8 cellular contexts compared by ENCODE assay signal in genomic region chr14:68977137-68977740, GRCh38. TPM values are rescaled to one million over a fixed set of nuclear protein-coding genes. Genes with fewer than 3 reads are reported as not detected.
DNase-seq lines count a peak whose midpoint lies in the region; ATAC-seq and TF ChIP-seq lines count a peak whose summit lies in the region.

No MANE protein-coding gene starts in this region.

- H2AFZ ChIP-seq in smooth muscle cell (ENCODE audit: low read depth), result no peak overlapping the region

- POLR2A ChIA-PET in activated CD8-positive, alpha-beta T cell treated with anti-CD3 and anti-CD28 coated beads for 36 hours (lab: Charles Lee), result interaction anchor here (0.6 to 3.9 kb wide), 15 partner anchors 9 to 1925 kb away, joined by 3 to 23 read pairs (median 3); no protein-coding TSS in a partner anchor

- CTCF ChIA-PET in activated CD8-positive, alpha-beta T cell treated with anti-CD3 and anti-CD28 coated beads for 36 hours (lab: Charles Lee), result interaction anchor here (0.8 to 3.2 kb wide), 12 partner anchors 7 to 113 kb away, joined by 3 to 19 read pairs (median 4); no protein-coding TSS in a partner anchor

- peaks cover 34% of the 10 kb centered on the region for H3K4me1 ChIP-seq in HUES6 (ENCODE audit: control insufficient read depth, insufficient read depth, low read length)
- H3K4me1 ChIP-seq in right cardiac atrium (ENCODE audit: control insufficient read depth, insufficient read depth, low read length), result peaks cover 19% of the 10 kb centered on the region
- H3K4me1 ChIP-seq in smooth muscle cell (ENCODE audit: low read depth), result peaks cover 24% of the 10 kb centered on the region

- H3K4me3 ChIP-seq in HUES6 (ENCODE audit: low read depth, low read length) (peak overlapping the region; percentile 86), right cardiac atrium (ENCODE audit: low read length) (peak overlapping the region; percentile 92), smooth muscle cell (peak overlapping the region; percentile 90)

- H3K27ac Mint-ChIP-seq in activated CD8-positive, alpha-beta T cell treated with anti-CD3 and anti-CD28 coated beads for 36 hours, result peak overlapping the region; percentile 89

- no peaks in the 10 kb centered on the region; the same call in 1 of the 2 replicates for H3K27me3 ChIP-seq in HUES6 (ENCODE audit: control insufficient read depth, insufficient read depth, low read length)
- no peaks in the 10 kb centered on the region for H3K27me3 ChIP-seq in right cardiac atrium (ENCODE audit: control insufficient read depth, insufficient read depth)
- H3K27me3 ChIP-seq in smooth muscle cell (ENCODE audit: low read depth), result no peaks in the 10 kb centered on the region

- peaks cover 68% of the 10 kb centered on the region for H4K20me1 ChIP-seq in smooth muscle cell (ENCODE audit: low read depth)

- no peak for TF ChIP-seq CTCF in activated CD8-positive, alpha-beta T cell treated with anti-CD3 and anti-CD28 coated beads for 36 hours (IDR thresholded peaks at IDR 0.05)
- TF ChIP-seq CTCF in smooth muscle cell (IDR thresholded peaks at IDR 0.05; ENCODE audit: borderline replicate concordance, insufficient read depth, poor library complexity, severe bottlenecking), result no peak
- TF ChIP-seq CTCF in GM13977 (IDR thresholded peaks at IDR 0.05; ENCODE audit: extremely low read depth, insufficient read depth, missing control alignments), result no peak

- DNase-seq in activated CD8-positive, alpha-beta T cell treated with anti-CD3 and anti-CD28 coated beads for 36 hours, result peak; percentile 77
- no peak for DNase-seq in right cardiac atrium
- DNase-seq in smooth muscle cell (lab: John Stamatoyannopoulos, UW; ENCODE audit: unreplicated experiment), result no peak
- no peak for DNase-seq in H4 (ENCODE audit: low spot score)
- no peak for DNase-seq in GM13977 (ENCODE audit: low spot score)

- 15% methylated on average over 9 of the region's 9 CpGs for WGBS in right cardiac atrium
- WGBS in smooth muscle cell (ENCODE audit: low lambda C conversion rate), result 12% methylated on average over 9 of the region's 9 CpGs

- H3K9ac ChIP-seq in HUES6 (ENCODE audit: low read length), result peak overlapping the region; percentile 99
- H3K9ac ChIP-seq in smooth muscle cell (ENCODE audit: low read depth), result peak overlapping the region; percentile 96

- peak; percentile 30 for ATAC-seq in activated CD8-positive, alpha-beta T cell treated with anti-CD3 and anti-CD28 coated beads for 36 hours
- ATAC-seq in right cardiac atrium (peak; percentile 0 to 2), GM18520 (IDR thresholded peaks at IDR 0.05; ENCODE audit: unreplicated experiment) (no peak), HG02798 (IDR thresholded peaks at IDR 0.05; ENCODE audit: poor library complexity, unreplicated experiment) (no peak)

- peaks cover 28% of the 10 kb centered on the region for H3F3A ChIP-seq in smooth muscle cell (ENCODE audit: low read depth)

- intact Hi-C loops in activated CD8-positive, alpha-beta T cell treated with anti-CD3 and anti-CD28 coated beads for 36 hours (cut with micrococcal nuclease), result no loop called here
- intact Hi-C loops in right cardiac atrium (cut with DNase I), result loop anchor here in 3 of 4 donors (5.0 to 10.0 kb wide), 4 partner anchors 35 to 65 kb away; no protein-coding TSS in a partner anchor

- peaks cover 54% of the 10 kb centered on the region for H3K4me1 Mint-ChIP-seq in activated CD8-positive, alpha-beta T cell treated with anti-CD3 and anti-CD28 coated beads for 36 hours (ENCODE audit: low read depth)

- H3K9me3 Mint-ChIP-seq in activated CD8-positive, alpha-beta T cell treated with anti-CD3 and anti-CD28 coated beads for 36 hours, result peaks cover 21% of the 10 kb centered on the region

- peak overlapping the region; percentile 83 for H3K4me3 Mint-ChIP-seq in activated CD8-positive, alpha-beta T cell treated with anti-CD3 and anti-CD28 coated beads for 36 hours

- H3K4me2 ChIP-seq in smooth muscle cell, result peak overlapping the region; percentile 91

- in situ Hi-C loops in GM13977 (cut with MboI; ENCODE audit: low pct_unique_long_range_greater_than_20kb, low sequenced_read_pairs, unreplicated experiment), result no loop called here

- no peaks in the 10 kb centered on the region for H3K27me3 Mint-ChIP-seq in activated CD8-positive, alpha-beta T cell treated with anti-CD3 and anti-CD28 coated beads for 36 hours

- peaks cover 4% of the 10 kb centered on the region; the same call in 1 of the 2 replicates for H3K9me3 ChIP-seq in HUES6 (ENCODE audit: control insufficient read depth, insufficient read depth, low read depth, low read length)
- H3K9me3 ChIP-seq in right cardiac atrium (ENCODE audit: control insufficient read depth, low read length), result no peaks in the 10 kb centered on the region
- no peaks in the 10 kb centered on the region for H3K9me3 ChIP-seq in smooth muscle cell (replicated peaks; ENCODE audit: low read depth)

- H3K79me2 ChIP-seq in smooth muscle cell (ENCODE audit: low read depth), result peaks cover 67% of the 10 kb centered on the region

- H3K36me3 ChIP-seq in HUES6 (ENCODE audit: control insufficient read depth, insufficient read depth, low read length) (peaks cover 43% of the 10 kb centered on the region), smooth muscle cell (ENCODE audit: low read depth) (peaks cover 2% of the 10 kb centered on the region)

- H3K27ac ChIP-seq in HUES6 (ENCODE audit: low read depth, low read length) (peak overlapping the region; percentile 98; the same call in 1 of the 2 replicates), right cardiac atrium (ENCODE audit: low read length) (peak overlapping the region; percentile 68), smooth muscle cell (ENCODE audit: low read depth) (peak overlapping the region; percentile 96)

- peaks cover 53% of the 10 kb centered on the region for H3K36me3 Mint-ChIP-seq in activated CD8-positive, alpha-beta T cell treated with anti-CD3 and anti-CD28 coated beads for 36 hours (ENCODE audit: low read depth)

RNA-seq across cellular contexts. Expression of gene ACTN1, which starts 1.9 kb away (rescaled TPM):
- total RNA-seq in activated CD8-positive, alpha-beta T cell treated with anti-CD3 and anti-CD28 coated beads for 36 hours, result 100 to 1,000 TPM; 214 TPM
- total RNA-seq in right cardiac atrium (100 to 1,000 TPM; 133 to 305 (median 171) TPM), smooth muscle cell (361 and 422 TPM in 2 replicates)
- polyA plus RNA-seq in right cardiac atrium (80.5 TPM), smooth muscle cell (741 and 806 TPM in 2 replicates)
- total RNA-seq in H4 (2014; rRNA removed; shearing (Covaris generic)), result 102 and 127 TPM in 2 replicates

Comparison
In these comparisons a context has a peak if more than half of its experiments do, and no peak if none do; other contexts are left out.
1. ATAC-seq: peak in activated CD8-positive, alpha-beta T cell treated with anti-CD3 and anti-CD28 coated beads for 36 hours (single experiment) and right cardiac atrium (2 of 2); none in GM18520 (single experiment) and HG02798 (single experiment).
2. Peak in every context shown above with its lines, with median percentiles within 50 percentile points of each other: H3K27ac ChIP-seq and H3K4me3 ChIP-seq.